ENCODE assay signal across 8 cellular contexts in genomic region chr18:23587220-23587642, GRCh38. TPM values are rescaled to one million over a fixed set of nuclear protein-coding genes. Genes with fewer than 3 reads are reported as not detected.
DNase-seq lines count a peak whose midpoint lies in the region; ATAC-seq and TF ChIP-seq lines count a peak whose summit lies in the region.

No MANE protein-coding gene starts in this region.

- H3K36me3 Mint-ChIP-seq in central memory CD8-positive, alpha-beta T cell (ENCODE audit: insufficient read depth) = peaks cover 20% of the 10 kb centered on the region
- H3K36me3 Mint-ChIP-seq in nephron (ENCODE audit: low read depth) = no peaks in the 10 kb centered on the region

- H3K4me3 ChIP-seq in BLaER1 = peak overlapping the region; percentile 91
- H3K4me3 ChIP-seq in Jurkat, Clone E6-1 (ENCODE audit: low read length) = peak overlapping the region; percentile 35

- no peak for ATAC-seq in central memory CD8-positive, alpha-beta T cell (replicated peaks; ENCODE audit: extremely low read depth, poor library complexity, severe bottlenecking)
- ATAC-seq in GM19351 (IDR thresholded peaks at IDR 0.05; ENCODE audit: unreplicated experiment) = no peak

- H3K36me3 ChIP-seq in BLaER1 = peaks cover 14% of the 10 kb centered on the region

- H3K27ac ChIP-seq in BLaER1 = 0 out of 2 replicates have a peak overlapping the region, but pooled peaks have one; percentile 1

- no peaks in the 10 kb centered on the region for H3K27me3 ChIP-seq in BLaER1

- H3K9me3 ChIP-seq in BLaER1 = no peaks in the 10 kb centered on the region

- H3K27me3 Mint-ChIP-seq in central memory CD8-positive, alpha-beta T cell = no peaks in the 10 kb centered on the region
- H3K27me3 Mint-ChIP-seq in nephron (ENCODE audit: low read depth) = peaks cover 14% of the 10 kb centered on the region

- no peak for DNase-seq in Jurkat, Clone E6-1 (ENCODE audit: low read depth, low spot score)
- DNase-seq in central memory CD8-positive, alpha-beta T cell (ENCODE audit: low spot score in 2 of 2) = no peak
- no peak for DNase-seq in Ammon's horn (ENCODE audit: low spot score)
- no peak for DNase-seq in HPDE6-E6E7 (ENCODE audit: extremely low spot score)
- DNase-seq in epidermal melanocyte (ENCODE audit: insufficient read length, low spot score) = no peak

- peaks cover 28% of the 10 kb centered on the region for H4K20me1 ChIP-seq in BLaER1

- no peak for TF ChIP-seq CTCF in nephron (IDR thresholded peaks at IDR 0.05; ENCODE audit: unreplicated experiment in 3 of 3)

- H3K4me1 Mint-ChIP-seq in central memory CD8-positive, alpha-beta T cell = peaks cover 30% of the 10 kb centered on the region
- peaks cover 14% of the 10 kb centered on the region for H3K4me1 Mint-ChIP-seq in nephron

- H3K4me3 Mint-ChIP-seq in central memory CD8-positive, alpha-beta T cell = peak overlapping the region; percentile 88
- H3K4me3 Mint-ChIP-seq in nephron = peak overlapping the region; percentile 91 to 96 (median 93)

- H3K9ac ChIP-seq in BLaER1 = peak overlapping the region; percentile 25; the same call in 1 of the 2 replicates

- H3K9me3 Mint-ChIP-seq in central memory CD8-positive, alpha-beta T cell = no peaks in the 10 kb centered on the region
- H3K9me3 Mint-ChIP-seq in nephron = no peaks in the 10 kb centered on the region

- H3K4me2 ChIP-seq in BLaER1 = peak overlapping the region; percentile 70

- H3K4me1 ChIP-seq in BLaER1 = peaks cover 39% of the 10 kb centered on the region

- H3K27ac Mint-ChIP-seq in central memory CD8-positive, alpha-beta T cell (ENCODE audit: low read depth) = peak overlapping the region; percentile 87
- H3K27ac Mint-ChIP-seq in nephron = peak overlapping the region; percentile 55 to 97 (median 70)

RNA-seq across cellular contexts. Expression of gene NPC1, which starts 0.9 kb away (rescaled TPM):
- polyA plus RNA-seq in Jurkat, Clone E6-1 (2012; ENCODE audit: insufficient read depth, insufficient read length) = 17.5 TPM
